8 cellular contexts compared by ENCODE assay signal in genomic region chr3:172709776-172710708, GRCh38. TPM values are rescaled to one million over a fixed set of nuclear protein-coding genes. Genes with fewer than 3 reads are reported as not detected.
DNase-seq lines count a peak whose midpoint lies in the region; ATAC-seq and TF ChIP-seq lines count a peak whose summit lies in the region.

No MANE protein-coding gene starts in this region.

- H3K27ac ChIP-seq in BLaER1 treated with 17β-estradiol and CSF1 and Interleukin-3, amounts not matched to agents 10 nM and 100 nM: peak overlapping the region; percentile 32 to 76 (median 60); a peak in 19 of 22 replicates

- peaks cover 20% of the 10 kb centered on the region for H3K4me1 Mint-ChIP-seq in activated T-helper 1 cell treated with anti-CD3 and anti-CD28 coated beads, Interleukin-12 subunit alpha, Interleukin-12 subunit beta, Interleukin-2, Interleukin-4 antibody, amounts not matched to agents 30 ng/mL and 10 ng/mL and 1 ng/mL, durations not matched to agents 14 hours and 24 hours and 36 hours (ENCODE audit: low read depth)
- peaks cover 17% of the 10 kb centered on the region for H3K4me1 Mint-ChIP-seq in nephron

- H4K20me1 ChIP-seq in BLaER1 treated with 17β-estradiol and CSF1 and Interleukin-3, amounts not matched to agents 10 nM and 100 nM: no peaks in the 10 kb centered on the region

- peaks cover 14% of the 10 kb centered on the region for H3K27me3 Mint-ChIP-seq in activated T-helper 1 cell treated with anti-CD3 and anti-CD28 coated beads, Interleukin-12 subunit alpha, Interleukin-12 subunit beta, Interleukin-2, Interleukin-4 antibody, amounts not matched to agents 30 ng/mL and 10 ng/mL and 1 ng/mL, durations not matched to agents 14 hours and 24 hours and 36 hours (ENCODE audit: insufficient read depth)
- H3K27me3 Mint-ChIP-seq in nephron (ENCODE audit: low read depth): no peaks in the 10 kb centered on the region

- DNase-seq in NCI-H1105 (lab: John Stamatoyannopoulos, UW) (peak; percentile 25), fibroblast of the aortic adventitia (ENCODE audit: low read depth) (peak; percentile 57), NCI-H1694 (lab: John Stamatoyannopoulos, UW) (no peak)
- DNase-seq in activated T-helper 1 cell treated with anti-CD3 and anti-CD28 coated beads, Interleukin-12 subunit alpha, Interleukin-12 subunit beta, Interleukin-2, Interleukin-4 antibody, amounts not matched to agents 30 ng/mL and 10 ng/mL and 1 ng/mL, durations not matched to agents 14 hours and 24 hours and 36 hours (ENCODE audit: low spot score): no peak

- intact Hi-C loops in activated T-helper 1 cell treated with anti-CD3 and anti-CD28 coated beads, Interleukin-12 subunit alpha, Interleukin-12 subunit beta, Interleukin-2, Interleukin-4 antibody, amounts not matched to agents 30 ng/mL and 10 ng/mL and 1 ng/mL, durations not matched to agents 14 hours and 24 hours and 36 hours (cut with micrococcal nuclease): loop anchor here (2.0 kb wide), 1 partner anchor 117 kb away; no protein-coding TSS in a partner anchor

- no peaks in the 10 kb centered on the region for H3K9me3 Mint-ChIP-seq in activated T-helper 1 cell treated with anti-CD3 and anti-CD28 coated beads, Interleukin-12 subunit alpha, Interleukin-12 subunit beta, Interleukin-2, Interleukin-4 antibody, amounts not matched to agents 30 ng/mL and 10 ng/mL and 1 ng/mL, durations not matched to agents 14 hours and 24 hours and 36 hours
- no peaks in the 10 kb centered on the region for H3K9me3 Mint-ChIP-seq in nephron

- H3K36me3 Mint-ChIP-seq in activated T-helper 1 cell treated with anti-CD3 and anti-CD28 coated beads, Interleukin-12 subunit alpha, Interleukin-12 subunit beta, Interleukin-2, Interleukin-4 antibody, amounts not matched to agents 30 ng/mL and 10 ng/mL and 1 ng/mL, durations not matched to agents 14 hours and 24 hours and 36 hours (ENCODE audit: low read depth): no peaks in the 10 kb centered on the region
- H3K36me3 Mint-ChIP-seq in nephron (ENCODE audit: low read depth): no peaks in the 10 kb centered on the region

- H3K27ac Mint-ChIP-seq in activated T-helper 1 cell treated with anti-CD3 and anti-CD28 coated beads, Interleukin-12 subunit alpha, Interleukin-12 subunit beta, Interleukin-2, Interleukin-4 antibody, amounts not matched to agents 30 ng/mL and 10 ng/mL and 1 ng/mL, durations not matched to agents 14 hours and 24 hours and 36 hours: no peak overlapping the region
- peak overlapping the region; percentile 23 to 70 (median 66) for H3K27ac Mint-ChIP-seq in nephron

- ATAC-seq in GM19328 (IDR thresholded peaks at IDR 0.05; ENCODE audit: unreplicated experiment) (peak; percentile 1), HG03159 (IDR thresholded peaks at IDR 0.05; ENCODE audit: unreplicated experiment) (no peak)

- H3K27me3 ChIP-seq in BLaER1 treated with 17β-estradiol and CSF1 and Interleukin-3, amounts not matched to agents 10 nM and 100 nM: no peaks in the 10 kb centered on the region

- H3K4me2 ChIP-seq in BLaER1 treated with 17β-estradiol and CSF1 and Interleukin-3, amounts not matched to agents 10 nM and 100 nM: peak overlapping the region; percentile 79 to 98 (median 94)

- H3K9ac ChIP-seq in BLaER1 treated with 17β-estradiol and CSF1 and Interleukin-3, amounts not matched to agents 10 nM and 100 nM: peak overlapping the region; percentile 70 to 85 (median 79)

- peaks cover 12 to 28% (median 18%) of the 10 kb centered on the region in 10 experiments for H3K4me1 ChIP-seq in BLaER1 treated with 17β-estradiol and CSF1 and Interleukin-3, amounts not matched to agents 10 nM and 100 nM

- TF ChIP-seq CTCF in fibroblast of the aortic adventitia (IDR thresholded peaks at IDR 0.05; ENCODE audit: insufficient read depth, low read length) (no peak), nephron (IDR thresholded peaks at IDR 0.05; ENCODE audit: unreplicated experiment in 3 of 3) (no peak)

- no peaks in the 10 kb centered on the region for H3K9me3 ChIP-seq in BLaER1 treated with 17β-estradiol and CSF1 and Interleukin-3, amounts not matched to agents 10 nM and 100 nM (replicated peaks in 1 of 11)

- peak overlapping the region; percentile 91 for H3K4me3 Mint-ChIP-seq in activated T-helper 1 cell treated with anti-CD3 and anti-CD28 coated beads, Interleukin-12 subunit alpha, Interleukin-12 subunit beta, Interleukin-2, Interleukin-4 antibody, amounts not matched to agents 30 ng/mL and 10 ng/mL and 1 ng/mL, durations not matched to agents 14 hours and 24 hours and 36 hours
- H3K4me3 Mint-ChIP-seq in nephron: peak overlapping the region; percentile 92 to 95 (median 94)

- peak overlapping the region; percentile 74 to 92 (median 82) for H3K4me3 ChIP-seq in BLaER1 treated with 17β-estradiol and CSF1 and Interleukin-3, amounts not matched to agents 10 nM and 100 nM
- H3K4me3 ChIP-seq in fibroblast of the aortic adventitia (ENCODE audit: low read depth, low read length): peak overlapping the region; percentile 98

- H3K36me3 ChIP-seq in BLaER1 treated with 17β-estradiol and CSF1 and Interleukin-3, amounts not matched to agents 10 nM and 100 nM: no peaks in the 10 kb centered on the region

RNA-seq across cellular contexts. Expression of gene NCEH1, which starts 0.8 kb away (rescaled TPM):
- total RNA-seq in activated T-helper 1 cell treated with anti-CD3 and anti-CD28 coated beads, Interleukin-12 subunit alpha, Interleukin-12 subunit beta, Interleukin-2, Interleukin-4 antibody, amounts not matched to agents 30 ng/mL and 10 ng/mL and 1 ng/mL, durations not matched to agents 14 hours and 24 hours and 36 hours: 7.4 and 8.8 TPM in 2 replicates
- total RNA-seq in fibroblast of the aortic adventitia (ENCODE audit: low replicate concordance): 5.7 and 21.1 TPM in 2 replicates

RNA-seq across cellular contexts. Expression of gene ECT2, which starts 40.5 kb away (rescaled TPM):
- total RNA-seq in activated T-helper 1 cell treated with anti-CD3 and anti-CD28 coated beads, Interleukin-12 subunit alpha, Interleukin-12 subunit beta, Interleukin-2, Interleukin-4 antibody, amounts not matched to agents 30 ng/mL and 10 ng/mL and 1 ng/mL, durations not matched to agents 14 hours and 24 hours and 36 hours: 34.5 and 39.6 TPM in 2 replicates
- total RNA-seq in fibroblast of the aortic adventitia (ENCODE audit: low replicate concordance): 13.1 and 70.8 TPM in 2 replicates

Comparison
In these comparisons a context has a peak if more than half of its experiments do, and no peak if none do; other contexts are left out.
1. DNase-seq: peak in NCI-H1105 (single experiment) and fibroblast of the aortic adventitia (single experiment); none in activated T-helper 1 cell treated with anti-CD3 and anti-CD28 coated beads, Interleukin-12 subunit alpha, Interleukin-12 subunit beta, Interleukin-2, Interleukin-4 antibody, amounts not matched to agents 30 ng/mL and 10 ng/mL and 1 ng/mL, durations not matched to agents 14 hours and 24 hours and 36 hours (single experiment) and NCI-H1694 (single experiment).